28 cellular contexts compared by ENCODE assay signal in genomic region chr11:2549876-2550605, GRCh38.
A peak's percentile ranks its signal among the peaks of the same experiment; 100 is the strongest.
DNase-seq lines count a peak whose midpoint lies in the region; ATAC-seq, FAIRE-seq and TF ChIP-seq lines count a peak whose summit lies in the region.
"Had no signal": no experiment of that assay in that cellular context is flagged by ENCODE, and none has a peak within 500 bp of the region (broad histone marks: within the 10 kb centered on the region; RNA-seq: fewer than 3 reads in every experiment).

No MANE protein-coding gene starts in this region.

- peak; percentile 49 for DNase-seq in natural killer cell treated with Interleukin-12 subunit alpha and Interleukin-12 subunit beta and Interleukin-15 and Interleukin-18, amount 100 ng/mL, for 72 hours (ENCODE audit: low spot score)
- no peak for DNase-seq in natural killer cell
- DNase-seq in kidney = peak; percentile 88
- DNase-seq in ovary = peak; percentile 41 to 80 (median 69)
- no peak for DNase-seq in activated CD8-positive, alpha-beta T cell treated with anti-CD3 and anti-CD28 coated beads, Interleukin-2, amount 10 ng/mL, durations not matched to agents 7 days and 5 days
- DNase-seq in H54 (ENCODE audit: insufficient read length, low spot score) = no peak
- DNase-seq: activated CD4-positive, alpha-beta T cell treated with anti-CD3 and anti-CD28 coated beads for 48 hours; activated CD8-positive, alpha-beta memory T cell treated with anti-CD3 and anti-CD28 coated beads, Interleukin-2, amount 10 ng/mL, durations not matched to agents 7 days and 5 days; amniotic stem cell; dermis blood vessel endothelial cell; GOT3; KBM-7; NCI-H1436 treated with DMSO at 0.1 percent for 48 hours; NCI-H2171; NCI-H526; retina; SK-N-SH; stimulated activated CD8-positive, alpha-beta memory T cell treated with anti-CD3 and anti-CD28 coated beads, Interleukin-4, amount 100 ng/mL, for 48 hours; T-helper 2 cell had no signal

- CTCF ChIA-PET in activated CD8-positive, alpha-beta T cell treated with anti-CD3 and anti-CD28 coated beads, Interleukin-2, amount 10 ng/mL, durations not matched to agents 7 days and 5 days (lab: Charles Lee) = no interaction called here

- H3K9me3 Mint-ChIP-seq in natural killer cell treated with Interleukin-12 subunit alpha and Interleukin-12 subunit beta and Interleukin-15 and Interleukin-18, amount 100 ng/mL, for 72 hours = no peaks in the 10 kb centered on the region
- H3K9me3 Mint-ChIP-seq in natural killer cell = no peaks in the 10 kb centered on the region
- no peaks in the 10 kb centered on the region for H3K9me3 Mint-ChIP-seq in activated CD8-positive, alpha-beta T cell treated with anti-CD3 and anti-CD28 coated beads, Interleukin-2, amount 10 ng/mL, durations not matched to agents 7 days and 5 days (ENCODE audit: insufficient read depth)
- H3K9me3 Mint-ChIP-seq: activated T-helper 17 cell treated with anti-CD3 and anti-CD28 coated beads, Interleukin-2, amount 50 U/mL, for 72 hours had no signal

- H3K27me3 ChIP-seq in ovary = no peaks in the 10 kb centered on the region
- H3K27me3 ChIP-seq: BLaER1, neutrophil, upper lobe of left lung had no signal

- H3K36me3 ChIP-seq in kidney (ENCODE audit: control insufficient read depth in 1 of 2, insufficient read depth in 2 of 2, low read length in 2 of 2) (no peaks in the 10 kb centered on the region), ovary (no peaks in the 10 kb centered on the region)
- H3K36me3 ChIP-seq: BLaER1, neutrophil, upper lobe of left lung had no signal

- intact Hi-C loops in natural killer cell (cut with micrococcal nuclease) (no loop called here), kidney (cut with DNase I) (no loop called here), ovary (cut with DNase I) (no loop called here)

- no peaks in the 10 kb centered on the region for H3K36me3 Mint-ChIP-seq in natural killer cell treated with Interleukin-12 subunit alpha and Interleukin-12 subunit beta and Interleukin-15 and Interleukin-18, amount 100 ng/mL, for 72 hours
- no peaks in the 10 kb centered on the region for H3K36me3 Mint-ChIP-seq in natural killer cell
- no peaks in the 10 kb centered on the region for H3K36me3 Mint-ChIP-seq in activated CD8-positive, alpha-beta T cell treated with anti-CD3 and anti-CD28 coated beads, Interleukin-2, amount 10 ng/mL, durations not matched to agents 7 days and 5 days (ENCODE audit: low read depth)
- H3K36me3 Mint-ChIP-seq: activated CD8-positive, alpha-beta memory T cell treated with anti-CD3 and anti-CD28 coated beads, Interleukin-2, amount 10 ng/mL, durations not matched to agents 7 days and 5 days had no signal

- H3K4me3 ChIP-seq in kidney (ENCODE audit: low read length in 2 of 2) = no peak overlapping the region
- H3K4me3 ChIP-seq in ovary = no peak overlapping the region
- H3K4me3 ChIP-seq: BLaER1, upper lobe of left lung had no signal

- no peak for TF ChIP-seq EP300 in ovary (IDR thresholded peaks at IDR 0.05)

- H3K27ac ChIP-seq in kidney (ENCODE audit: low read depth in 2 of 2, low read length in 2 of 2) (no peak overlapping the region), ovary (no peak overlapping the region)
- H3K27ac ChIP-seq: BLaER1, neutrophil, upper lobe of left lung had no signal

- POLR2A ChIA-PET in activated CD8-positive, alpha-beta T cell treated with anti-CD3 and anti-CD28 coated beads, Interleukin-2, amount 10 ng/mL, durations not matched to agents 7 days and 5 days (lab: Charles Lee) = no interaction called here

- 27 to 59% (median 29%) methylated on average over 35 to 36 of the region's 36 CpGs for WGBS in ovary, 3 donors

- peaks cover 0 to 15% of the 10 kb centered on the region in 2 donors for H3K27me3 Mint-ChIP-seq in natural killer cell treated with Interleukin-12 subunit alpha and Interleukin-12 subunit beta and Interleukin-15 and Interleukin-18, amount 100 ng/mL, for 72 hours
- peaks cover 0 to 7% of the 10 kb centered on the region in 2 donors for H3K27me3 Mint-ChIP-seq in natural killer cell (ENCODE audit: low read depth in 2 of 2)
- no peaks in the 10 kb centered on the region for H3K27me3 Mint-ChIP-seq in activated CD8-positive, alpha-beta T cell treated with anti-CD3 and anti-CD28 coated beads, Interleukin-2, amount 10 ng/mL, durations not matched to agents 7 days and 5 days (ENCODE audit: low read depth)
- H3K27me3 Mint-ChIP-seq: activated CD8-positive, alpha-beta memory T cell treated with anti-CD3 and anti-CD28 coated beads, Interleukin-2, amount 10 ng/mL, durations not matched to agents 7 days and 5 days; activated T-helper 17 cell treated with anti-CD3 and anti-CD28 coated beads, Interleukin-2, amount 50 U/mL, for 72 hours had no signal

- H3K9me3 ChIP-seq in kidney (ENCODE audit: control insufficient read depth in 1 of 2, low read length in 2 of 2) (no peaks in the 10 kb centered on the region), ovary (no peaks in the 10 kb centered on the region)
- H3K9me3 ChIP-seq: Caco-2, neutrophil, SK-N-SH, upper lobe of left lung had no signal

- H3K27ac Mint-ChIP-seq in natural killer cell treated with Interleukin-12 subunit alpha and Interleukin-12 subunit beta and Interleukin-15 and Interleukin-18, amount 100 ng/mL, for 72 hours = no peak overlapping the region
- no peak overlapping the region for H3K27ac Mint-ChIP-seq in natural killer cell
- no peak overlapping the region for H3K27ac Mint-ChIP-seq in activated CD8-positive, alpha-beta T cell treated with anti-CD3 and anti-CD28 coated beads, Interleukin-2, amount 10 ng/mL, durations not matched to agents 7 days and 5 days
- H3K27ac Mint-ChIP-seq: activated CD8-positive, alpha-beta memory T cell treated with anti-CD3 and anti-CD28 coated beads, Interleukin-2, amount 10 ng/mL, durations not matched to agents 7 days and 5 days; activated T-helper 17 cell treated with anti-CD3 and anti-CD28 coated beads, Interleukin-2, amount 50 U/mL, for 72 hours had no signal

- FAIRE-seq in kidney (lab: Jason Lieb, UNC) (no peak), H54 (lab: Jason Lieb, UNC) (no peak)
- FAIRE-seq: GM19239 had no signal

- ATAC-seq in natural killer cell treated with Interleukin-12 subunit alpha and Interleukin-12 subunit beta and Interleukin-15 and Interleukin-18, amount 100 ng/mL, for 72 hours = peak in 1 of 2 donors; percentile 13
- ATAC-seq in natural killer cell = no peak
- no peak for ATAC-seq in activated CD8-positive, alpha-beta T cell treated with anti-CD3 and anti-CD28 coated beads, Interleukin-2, amount 10 ng/mL, durations not matched to agents 7 days and 5 days
- no peak for ATAC-seq in HG02571 (IDR thresholded peaks at IDR 0.05; ENCODE audit: unreplicated experiment)
- ATAC-seq in HG02885 (IDR thresholded peaks at IDR 0.05; ENCODE audit: poor library complexity, unreplicated experiment) = no peak
- ATAC-seq: activated CD8-positive, alpha-beta memory T cell treated with anti-CD3 and anti-CD28 coated beads, Interleukin-2, amount 10 ng/mL, durations not matched to agents 7 days and 5 days; activated T-helper 17 cell treated with anti-CD3 and anti-CD28 coated beads, Interleukin-2, amount 50 U/mL, for 72 hours; left colon had no signal

- no peak overlapping the region for H3K4me3 Mint-ChIP-seq in natural killer cell treated with Interleukin-12 subunit alpha and Interleukin-12 subunit beta and Interleukin-15 and Interleukin-18, amount 100 ng/mL, for 72 hours
- no peak overlapping the region for H3K4me3 Mint-ChIP-seq in natural killer cell
- no peak overlapping the region for H3K4me3 Mint-ChIP-seq in activated CD8-positive, alpha-beta T cell treated with anti-CD3 and anti-CD28 coated beads, Interleukin-2, amount 10 ng/mL, durations not matched to agents 7 days and 5 days
- H3K4me3 Mint-ChIP-seq: activated CD8-positive, alpha-beta memory T cell treated with anti-CD3 and anti-CD28 coated beads, Interleukin-2, amount 10 ng/mL, durations not matched to agents 7 days and 5 days; activated T-helper 17 cell treated with anti-CD3 and anti-CD28 coated beads, Interleukin-2, amount 50 U/mL, for 72 hours had no signal

- TF ChIP-seq POLR2A in ovary (IDR thresholded peaks at IDR 0.05) (no peak), H54 (IDR thresholded peaks at IDR 0.05; ENCODE audit: low read depth, low read length) (no peak)

- no peaks in the 10 kb centered on the region for H3K4me1 Mint-ChIP-seq in natural killer cell treated with Interleukin-12 subunit alpha and Interleukin-12 subunit beta and Interleukin-15 and Interleukin-18, amount 100 ng/mL, for 72 hours (ENCODE audit: low read depth in 2 of 2)
- no peaks in the 10 kb centered on the region for H3K4me1 Mint-ChIP-seq in natural killer cell
- no peaks in the 10 kb centered on the region for H3K4me1 Mint-ChIP-seq in activated CD8-positive, alpha-beta T cell treated with anti-CD3 and anti-CD28 coated beads, Interleukin-2, amount 10 ng/mL, durations not matched to agents 7 days and 5 days (ENCODE audit: low read depth)
- H3K4me1 Mint-ChIP-seq: activated CD8-positive, alpha-beta memory T cell treated with anti-CD3 and anti-CD28 coated beads, Interleukin-2, amount 10 ng/mL, durations not matched to agents 7 days and 5 days had no signal

- TF ChIP-seq CTCF in natural killer cell (IDR thresholded peaks at IDR 0.05) = no peak
- no peak for TF ChIP-seq CTCF in kidney (IDR thresholded peaks at IDR 0.05; ENCODE audit: borderline replicate concordance, extremely low read depth, insufficient read depth)
- no peak for TF ChIP-seq CTCF in ovary (IDR thresholded peaks at IDR 0.05)

- no peak overlapping the region for H3K9ac ChIP-seq in kidney (ENCODE audit: low read length in 2 of 2)
- H3K9ac ChIP-seq: BLaER1, SK-N-SH had no signal

- H3K4me1 ChIP-seq in kidney (ENCODE audit: control insufficient read depth in 1 of 2, insufficient read depth in 1 of 2, low read depth in 1 of 2, low read length in 2 of 2) (peaks cover 0 to 6% of the 10 kb centered on the region in 2 donors), ovary (ENCODE audit: insufficient read depth) (no peaks in the 10 kb centered on the region)
- H3K4me1 ChIP-seq: Caco-2 had no signal

Comparison
In these comparisons a context has a peak if more than half of its experiments do, and no peak if none do; other contexts are left out.
1. DNase-seq: peak in natural killer cell treated with Interleukin-12 subunit alpha and Interleukin-12 subunit beta and Interleukin-15 and Interleukin-18, amount 100 ng/mL, for 72 hours (single experiment), kidney (single experiment) and ovary (5 of 5); none in natural killer cell (single experiment), activated CD8-positive, alpha-beta T cell treated with anti-CD3 and anti-CD28 coated beads, Interleukin-2, amount 10 ng/mL, durations not matched to agents 7 days and 5 days (single experiment) and H54 (single experiment).